10 cellular contexts compared by ENCODE assay signal in the genomic region with DNA sequence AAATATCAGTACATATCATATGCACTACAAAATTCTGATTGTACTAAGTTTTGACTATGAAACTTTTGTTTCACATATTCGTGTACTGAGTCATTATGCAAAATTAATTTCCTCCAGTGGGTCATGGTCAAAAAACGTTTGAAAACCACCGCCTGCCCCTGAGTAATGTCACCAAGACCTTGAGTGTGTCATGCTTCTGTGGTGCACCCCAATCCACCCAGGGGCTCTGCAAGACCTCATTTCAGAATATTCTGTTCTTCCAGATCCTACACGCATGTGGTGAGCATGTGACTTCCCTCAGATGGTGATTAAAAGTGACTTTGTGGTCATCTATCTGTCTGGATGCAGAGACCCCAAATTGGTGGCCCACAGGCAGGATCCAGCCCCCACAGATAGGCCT. TPM values are rescaled to one million over a fixed set of nuclear protein-coding genes. Genes with fewer than 3 reads are reported as not detected.
DNase-seq lines count a peak whose midpoint lies in the region; ATAC-seq, FAIRE-seq and TF ChIP-seq lines count a peak whose summit lies in the region.
"Had no signal": no experiment of that assay in that cellular context is flagged by ENCODE, and none has a peak within 500 bp of the region (broad histone marks: within the 10 kb centered on the region; RNA-seq: fewer than 3 reads in every experiment).

No MANE protein-coding gene starts in this region.

- SMC1A ChIA-PET in GM12878 (lab: Charles Lee; ENCODE audit: uncharacterized antibody, unreplicated experiment), result no interaction called here

- in situ Hi-C loops in GM12878 (cut with MboI), result no loop called here

- TF ChIP-seq RAD21 in GM12878 (IDR thresholded peaks at IDR 0.05; ENCODE audit: insufficient read depth, low read depth, low read length), result no peak

- ATAC-seq in right cardiac atrium (no peak), left ventricle myocardium superior (no peak), HG03196 (IDR thresholded peaks at IDR 0.05; ENCODE audit: unreplicated experiment) (peak; percentile 72), GM12878 (peak; percentile 48), sciatic nerve (no peak)

- no peak for FAIRE-seq in GM12878 (lab: Jason Lieb, UNC)

- H4K20me1 ChIP-seq in GM12878 (ENCODE audit: control insufficient read depth, insufficient read depth), result no peaks in the 10 kb centered on the region

- H3K4me3 ChIP-seq in right cardiac atrium (ENCODE audit: low read length), result no peak overlapping the region
- no peak overlapping the region for H3K4me3 ChIP-seq in GM12878

- no peak overlapping the region for H2AFZ ChIP-seq in GM12878 (ENCODE audit: control insufficient read depth, low read depth, low read length)

- H3K27ac ChIP-seq in right cardiac atrium (ENCODE audit: low read length) (peak overlapping the region; percentile 10), GM12878 (ENCODE audit: control insufficient read depth, insufficient read depth) (no peak overlapping the region)

- no peak for TF ChIP-seq POLR2A in GM12878 (IDR thresholded peaks at IDR 0.05; ENCODE audit: low read depth, low read length)

- no peak overlapping the region for H3K4me2 ChIP-seq in GM12878 (ENCODE audit: control insufficient read depth, insufficient read depth)

- no peaks in the 10 kb centered on the region for H3K27me3 ChIP-seq in right cardiac atrium (ENCODE audit: control insufficient read depth, insufficient read depth)
- peaks cover 0 to under 1% of the 10 kb centered on the region in 2 experiments; a peak in 1 of 4 replicates for H3K27me3 ChIP-seq in GM12878 (replicated peaks in 1 of 2; ENCODE audit: control insufficient read depth in 2 of 2, insufficient read depth in 2 of 2, low read length in 1 of 2)

- no peaks in the 10 kb centered on the region for H3K36me3 ChIP-seq in GM12878 (ENCODE audit: control insufficient read depth in 2 of 2, insufficient read depth in 2 of 2, low read length in 1 of 2)

- H3K4me1 ChIP-seq in right cardiac atrium (ENCODE audit: control insufficient read depth, insufficient read depth, low read length), result peaks cover 34% of the 10 kb centered on the region
- no peaks in the 10 kb centered on the region for H3K4me1 ChIP-seq in GM12878 (ENCODE audit: control insufficient read depth, insufficient read depth, low read length)

- H3K79me2 ChIP-seq in GM12878 (ENCODE audit: control insufficient read depth, insufficient read depth, low read length), result no peaks in the 10 kb centered on the region

- TF ChIP-seq EP300 in GM12878 (IDR thresholded peaks at IDR 0.05; ENCODE audit: borderline replicate concordance in 1 of 2, control insufficient read depth in 1 of 2, low read depth in 2 of 2, low read length in 2 of 2), result no peak

- DNase-seq in right cardiac atrium (no peak), left ventricle myocardium superior (no peak), GM12878 (ENCODE audit: low read depth, low spot score) (no peak), stromal cell of bone marrow (ENCODE audit: low read depth) (peak; percentile 84), cortex of kidney (lab: John Stamatoyannopoulos, UW) (no peak), sciatic nerve (ENCODE audit: low spot score) (no peak), NCI-H82 (lab: John Stamatoyannopoulos, UW) (no peak)
- DNase-seq: COR-L47 had no signal

- no TSS peak for BruUV-seq in GM12878 (replicated peaks; lab: Mats Ljungman, UMichigan)

- CTCF ChIA-PET in GM12878 (lab: Yijun Ruan, JAX), result no interaction called here

- 61% methylated on average over 4 of the region's 4 CpGs for WGBS in right cardiac atrium
- 0% methylated on average over 4 of the region's 4 CpGs for WGBS in GM12878 (ENCODE audit: insufficient coverage, insufficient replicate concordance, low lambda C conversion rate, missing lambda C conversion rate)

- no peak for TF ChIP-seq CTCF in GM12878 (IDR thresholded peaks at IDR 0.05 in 2 of 3, conservative IDR thresholded peaks at IDR 0.05 in 1 of 3; ENCODE audit: control insufficient read depth in 2 of 3, extremely low read depth in 1 of 3, insufficient read depth in 1 of 3, low read depth in 3 of 3, low read length in 3 of 3)

- H3K9me3 ChIP-seq in right cardiac atrium (ENCODE audit: control insufficient read depth, low read length), result no peaks in the 10 kb centered on the region
- no peaks in the 10 kb centered on the region for H3K9me3 ChIP-seq in GM12878 (replicated peaks; ENCODE audit: control insufficient read depth, insufficient read depth, low read length)

- RAD21 ChIA-PET in GM12878 (lab: Charles Lee; ENCODE audit: unreplicated experiment), result no interaction called here

- intact Hi-C loops in right cardiac atrium (cut with DNase I), result no loop called here
- intact Hi-C loops in left ventricle myocardium superior (cut with micrococcal nuclease), result no loop called here
- intact Hi-C loops in GM12878 (cut with micrococcal nuclease; ENCODE audit: unreplicated experiment), result no loop called here
- intact Hi-C loops in sciatic nerve (cut with DNase I), result no loop called here

- POLR2A ChIA-PET in GM12878 (lab: Charles Lee), result no interaction called here

- H3K9ac ChIP-seq in GM12878 (ENCODE audit: control insufficient read depth, insufficient read depth, low read length), result no peak overlapping the region

TF ChIP-seq in GM12878, 131 proteins besides CTCF, POLR2A, EP300 and RAD21:
- TF ChIP-seq, protein P1, sequence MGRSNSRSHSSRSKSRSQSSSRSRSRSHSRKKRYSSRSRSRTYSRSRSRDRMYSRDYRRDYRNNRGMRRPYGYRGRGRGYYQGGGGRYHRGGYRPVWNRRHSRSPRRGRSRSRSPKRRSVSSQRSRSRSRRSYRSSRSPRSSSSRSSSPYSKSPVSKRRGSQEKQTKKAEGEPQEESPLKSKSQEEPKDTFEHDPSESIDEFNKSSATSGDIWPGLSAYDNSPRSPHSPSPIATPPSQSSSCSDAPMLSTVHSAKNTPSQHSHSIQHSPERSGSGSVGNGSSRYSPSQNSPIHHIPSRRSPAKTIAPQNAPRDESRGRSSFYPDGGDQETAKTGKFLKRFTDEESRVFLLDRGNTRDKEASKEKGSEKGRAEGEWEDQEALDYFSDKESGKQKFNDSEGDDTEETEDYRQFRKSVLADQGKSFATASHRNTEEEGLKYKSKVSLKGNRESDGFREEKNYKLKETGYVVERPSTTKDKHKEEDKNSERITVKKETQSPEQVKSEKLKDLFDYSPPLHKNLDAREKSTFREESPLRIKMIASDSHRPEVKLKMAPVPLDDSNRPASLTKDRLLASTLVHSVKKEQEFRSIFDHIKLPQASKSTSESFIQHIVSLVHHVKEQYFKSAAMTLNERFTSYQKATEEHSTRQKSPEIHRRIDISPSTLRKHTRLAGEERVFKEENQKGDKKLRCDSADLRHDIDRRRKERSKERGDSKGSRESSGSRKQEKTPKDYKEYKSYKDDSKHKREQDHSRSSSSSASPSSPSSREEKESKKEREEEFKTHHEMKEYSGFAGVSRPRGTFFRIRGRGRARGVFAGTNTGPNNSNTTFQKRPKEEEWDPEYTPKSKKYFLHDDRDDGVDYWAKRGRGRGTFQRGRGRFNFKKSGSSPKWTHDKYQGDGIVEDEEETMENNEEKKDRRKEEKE (IDR thresholded peaks at IDR 0.05), result no peak
- no peak for TF ChIP-seq BACH1 (IDR thresholded peaks at IDR 0.05; ENCODE audit: borderline replicate concordance)
- TF ChIP-seq SREBF2 (IDR thresholded peaks at IDR 0.05; ENCODE audit: low read length), result no peak
- TF ChIP-seq MEF2A (IDR thresholded peaks at IDR 0.05; ENCODE audit: insufficient read depth, low read depth, low read length), result no peak
- 0 out of 2 replicates have a peak, but pooled peaks have one; percentile 8 for TF ChIP-seq RUNX3 (IDR thresholded peaks at IDR 0.05; ENCODE audit: low read length)
- 0 out of 4 replicates have a peak, but pooled peaks of 1 of the 2 experiments have one; percentile 7 for TF ChIP-seq BHLHE40 (IDR thresholded peaks at IDR 0.05; ENCODE audit: borderline replicate concordance in 1 of 2, low read depth in 2 of 2, low read length in 1 of 2)
- no peak for TF ChIP-seq YBX1 (IDR thresholded peaks at IDR 0.05)

RNA-seq across cellular contexts. Expression of a gene that starts 31.0 kb away (rescaled TPM):
- total RNA-seq in right cardiac atrium (100 to 1,000 TPM; 140 to 185 (median 161) TPM), left ventricle myocardium superior (130 TPM), GM12878 (2014; rRNA removed) (not detected in 2 replicates), GM12878 (2014; rRNA removed; fragmentation: Illumina TruSeq; extraction: Trizol) (not detected in 2 replicates), GM12878 (2021) (0.13 TPM in 1 of 2 replicates, not detected in the other), sciatic nerve (67.6 TPM)
- polyA plus RNA-seq in right cardiac atrium (81.3 TPM), GM12878 (2011; rRNA removed) (not detected in 2 replicates), GM12878 (2014; fragmentation: Illumina TruSeq; extraction: Trizol) (not detected in 2 replicates), GM12878 (2014; fragmentation: Nextera tagmentation; extraction: Ambion mirVana) (not detected), GM12878 (2014; rRNA removed) (0.03 TPM in 1 of 2 replicates, not detected in the other), GM12878 (2016; fragmentation: Nextera tagmentation; extraction: Ambion mirVana) (not detected)
- total RNA-seq in GM12878 (2013; cell fraction: nucleolus; rRNA removed), result not detected in 2 replicates
- not detected for polyA plus RNA-seq in GM12878 (2011; ENCODE audit: low read depth)
- not detected in 2 replicates for polyA plus RNA-seq in GM12878 (2011; cell fraction: cytosol; rRNA removed)
- polyA plus RNA-seq in GM12878 (2011; cell fraction: nucleus; rRNA removed), result not detected in 2 replicates
- not detected in 2 replicates for polyA plus RNA-seq in GM12878 (2012)
- not detected in 2 replicates for polyA minus RNA-seq in GM12878 (2011; rRNA and poly(A)+ RNA removed)
- polyA minus RNA-seq in GM12878 (2011; cell fraction: cytosol; rRNA and poly(A)+ RNA removed), result not detected in 2 replicates
- not detected in 2 replicates for polyA minus RNA-seq in GM12878 (2011; cell fraction: nucleus; rRNA and poly(A)+ RNA removed)
- total RNA-seq: activated CD4-positive, alpha-beta T cell treated with anti-CD3 and anti-CD28 coated beads, Interleukin-2, amount 10 ng/mL, durations not matched to agents 24 days and 14 days had no signal

Comparison
In these comparisons a context has a peak if more than half of its experiments do, and no peak if none do; other contexts are left out.
1. ATAC-seq: peak in HG03196 (single experiment) and GM12878 (single experiment); none in right cardiac atrium (0 of 2), left ventricle myocardium superior (single experiment) and sciatic nerve (single experiment).
2. RNA of a gene that starts 31.0 kb away (total RNA-seq): 140 to 185 TPM in right cardiac atrium, 130 TPM in left ventricle myocardium superior (single experiment) and 67.6 TPM in sciatic nerve (single experiment); 0.13 TPM in GM12878; every median in the first group is over 10 times any median in the second.